ENCODE assay signal across 8 cellular contexts in genomic region chr18:64037812-64038414, GRCh38.
DNase-seq lines count a peak whose midpoint lies in the region; ATAC-seq and TF ChIP-seq lines count a peak whose summit lies in the region.

No MANE protein-coding gene starts in this region.

- TF ChIP-seq POLR2A in gastroesophageal sphincter (IDR thresholded peaks at IDR 0.05): no peak

- ATAC-seq in GM21381 (IDR thresholded peaks at IDR 0.05; ENCODE audit: unreplicated experiment) (peak; percentile 67), gastroesophageal sphincter (no peak), upper lobe of right lung (no peak)

- CTCF ChIA-PET in RWPE1 (lab: Yijun Ruan, JAX): interaction anchor here (0.7 kb wide), 2 partner anchors 22 to 62 kb away, joined by 4 to 5 read pairs; no protein-coding TSS in a partner anchor

- TF ChIP-seq CTCF in RWPE1 (conservative IDR thresholded peaks at IDR 0.05; ENCODE audit: low read depth) (peak; percentile 73), gastroesophageal sphincter (IDR thresholded peaks at IDR 0.05) (peak; percentile 8 to 51 (median 16)), upper lobe of right lung (IDR thresholded peaks at IDR 0.05) (peak; percentile 58)

- H3K9me3 ChIP-seq in gastroesophageal sphincter (peaks cover 0 to 9% (median 0%) of the 10 kb centered on the region in 3 donors), upper lobe of right lung (no peaks in the 10 kb centered on the region)

- intact Hi-C loops in upper lobe of right lung (cut with DNase I): no loop called here

- peak; percentile 23 for DNase-seq in EL
- DNase-seq in HT-29 (ENCODE audit: low spot score): peak; percentile 43
- DNase-seq in RWPE1 (ENCODE audit: low spot score): peak; percentile 42
- DNase-seq in upper lobe of right lung: no peak
- DNase-seq in amniotic stem cell (lab: John Stamatoyannopoulos, UW): no peak
- no peak for DNase-seq in activated CD4-positive, alpha-beta T cell treated with anti-CD3 and anti-CD28 coated beads, Interleukin-2, amount 50 U/mL, for 4 hours

- H3K4me1 ChIP-seq in gastroesophageal sphincter (no peaks in the 10 kb centered on the region), upper lobe of right lung (no peaks in the 10 kb centered on the region)

- peaks cover 3% of the 10 kb centered on the region for H3K27me3 ChIP-seq in gastroesophageal sphincter
- no peaks in the 10 kb centered on the region for H3K27me3 ChIP-seq in upper lobe of right lung

- WGBS in gastroesophageal sphincter (ENCODE audit: low coverage in 1 of 2), 2 donors: 22 to 35% methylated on average over 3 of the region's 3 CpGs

- H3K27ac ChIP-seq in RWPE1 (no peak overlapping the region), gastroesophageal sphincter (no peak overlapping the region), upper lobe of right lung (no peak overlapping the region)

- TF ChIP-seq EP300 in gastroesophageal sphincter (IDR thresholded peaks at IDR 0.05): no peak

- POLR2A ChIA-PET in RWPE1 (lab: Yijun Ruan, JAX; ENCODE audit: low non-redundant PET): no interaction called here

- H3K36me3 ChIP-seq in gastroesophageal sphincter (no peaks in the 10 kb centered on the region), upper lobe of right lung (no peaks in the 10 kb centered on the region)

- H3K4me3 ChIP-seq in gastroesophageal sphincter: no peak overlapping the region
- no peak overlapping the region for H3K4me3 ChIP-seq in upper lobe of right lung

Comparison
In these comparisons a context has a peak if more than half of its experiments do, and no peak if none do; other contexts are left out.
1. DNase-seq: peak in EL (single experiment), HT-29 (single experiment) and RWPE1 (single experiment); none in upper lobe of right lung (single experiment), amniotic stem cell (single experiment) and activated CD4-positive, alpha-beta T cell treated with anti-CD3 and anti-CD28 coated beads, Interleukin-2, amount 50 U/mL, for 4 hours (0 of 2).
2. CTCF ChIP-seq: peak in every context shown above with its lines; median percentile 73 in RWPE1; 58 in upper lobe of right lung; 16 in gastroesophageal sphincter.